8 cellular contexts compared by ENCODE assay signal in genomic region chr1:85275701-85276289, GRCh38. TPM values are rescaled to one million over a fixed set of nuclear protein-coding genes. Genes with fewer than 3 reads are reported as not detected.
DNase-seq lines count a peak whose midpoint lies in the region; ATAC-seq, FAIRE-seq and TF ChIP-seq lines count a peak whose summit lies in the region.

No MANE protein-coding gene starts in this region.

- peak; percentile 24 to 26 for DNase-seq in activated CD4-positive, alpha-beta T cell treated with anti-CD3 and anti-CD28 coated beads for 4 hours
- DNase-seq in activated CD4-positive, alpha-beta T cell treated with anti-CD3 and anti-CD28 coated beads, Interleukin-2, amount 50 U/mL, for 4 hours = no peak
- DNase-seq in Karpas-422 = no peak
- DNase-seq in GM12878 (ENCODE audit: low read depth, low spot score) = no peak
- DNase-seq in thyroid gland = no peak
- no peak for DNase-seq in cerebellar nuclear complex (lab: John Stamatoyannopoulos, UW)
- DNase-seq in DMS153 treated with DMSO at 0.1 percent for 48 hours (lab: John Stamatoyannopoulos, UW; ENCODE audit: unreplicated experiment) = no peak

- TF ChIP-seq RAD21 in GM12878 (IDR thresholded peaks at IDR 0.05; ENCODE audit: insufficient read depth, low read depth, low read length) = no peak
- no peak for TF ChIP-seq RAD21 in liver (IDR thresholded peaks at IDR 0.05)

- no peaks in the 10 kb centered on the region for H3K27me3 ChIP-seq in Karpas-422 (ENCODE audit: low read length)
- no peaks in the 10 kb centered on the region for H3K27me3 ChIP-seq in GM12878 (replicated peaks in 1 of 2; ENCODE audit: control insufficient read depth in 2 of 2, insufficient read depth in 2 of 2, low read length in 1 of 2)
- H3K27me3 ChIP-seq in liver (ENCODE audit: control insufficient read depth in 4 of 4, insufficient read depth in 4 of 4, low read length in 3 of 4) = no peaks in the 10 kb centered on the region
- H3K27me3 ChIP-seq in thyroid gland = no peaks in the 10 kb centered on the region

- SMC1A ChIA-PET in GM12878 (lab: Charles Lee; ENCODE audit: uncharacterized antibody, unreplicated experiment) = interaction anchor here (0.6 to 11.2 kb wide), 10 partner anchors 8 to 518 kb away, joined by 3 to 110 read pairs (median 3); partner anchors contain the start of gene C1orf52

- H3K9me2 ChIP-seq in Karpas-422 (replicated peaks; ENCODE audit: insufficient read depth, low read length) = no peaks in the 10 kb centered on the region

- RAD21 ChIA-PET in GM12878 (lab: Charles Lee; ENCODE audit: unreplicated experiment) = interaction anchor here (0.6 to 4.1 kb wide), 9 partner anchors 10 to 980 kb away, joined by 3 to 30 read pairs (median 5); partner anchors contain the start of gene C1orf52

- H2AFZ ChIP-seq in Karpas-422 (ENCODE audit: low read length) (peak overlapping the region; percentile 65; the same call in 1 of the 2 replicates), GM12878 (ENCODE audit: control insufficient read depth, low read depth, low read length) (peak overlapping the region; percentile 93)

- peak; percentile 46 for TF ChIP-seq POLR2A in GM12878 (IDR thresholded peaks at IDR 0.05; ENCODE audit: low read depth, low read length)
- no peak for TF ChIP-seq POLR2A in thyroid gland (IDR thresholded peaks at IDR 0.05)

- H3K9me3 ChIP-seq in Karpas-422 (ENCODE audit: low read length) = no peaks in the 10 kb centered on the region
- H3K9me3 ChIP-seq in GM12878 (replicated peaks; ENCODE audit: control insufficient read depth, insufficient read depth, low read length) = no peaks in the 10 kb centered on the region
- no peaks in the 10 kb centered on the region for H3K9me3 ChIP-seq in liver (ENCODE audit: control insufficient read depth in 4 of 4, low read length in 3 of 4)
- no peaks in the 10 kb centered on the region for H3K9me3 ChIP-seq in thyroid gland

- peaks cover 15% of the 10 kb centered on the region; the same call in 1 of the 2 replicates for H3K36me3 ChIP-seq in Karpas-422 (ENCODE audit: insufficient read depth, low read length)
- 0 out of 4 replicates have a peak, but pooled peaks cover 0 to 5% of the 10 kb centered on the region in 2 experiments for H3K36me3 ChIP-seq in GM12878 (ENCODE audit: control insufficient read depth in 2 of 2, insufficient read depth in 2 of 2, low read length in 1 of 2)
- no peaks in the 10 kb centered on the region for H3K36me3 ChIP-seq in liver (ENCODE audit: control insufficient read depth in 4 of 4, insufficient read depth in 3 of 4, low read depth in 1 of 4, low read length in 3 of 4)
- H3K36me3 ChIP-seq in thyroid gland = no peaks in the 10 kb centered on the region

- TF ChIP-seq CTCF in GM12878 (IDR thresholded peaks at IDR 0.05 in 2 of 3, conservative IDR thresholded peaks at IDR 0.05 in 1 of 3; ENCODE audit: control insufficient read depth in 2 of 3, extremely low read depth in 1 of 3, insufficient read depth in 1 of 3, low read depth in 3 of 3, low read length in 3 of 3) = no peak
- TF ChIP-seq CTCF in liver (IDR thresholded peaks at IDR 0.05; ENCODE audit: low read depth, low read length, missing input control) = no peak
- no peak for TF ChIP-seq CTCF in thyroid gland (IDR thresholded peaks at IDR 0.05)

- in situ Hi-C loops in GM12878 (cut with MboI) = loop anchor here (10.0 kb wide), 1 partner anchor 701 kb away; the partner anchor contains the start of gene CTBS

- CTCF ChIA-PET in GM12878 (lab: Yijun Ruan, JAX) = interaction anchor here (1.2 to 10.6 kb wide), 7 partner anchors 16 to 504 kb away, joined by 3 to 229 read pairs (median 6); partner anchors contain the start of gene C1orf52

- H4K20me1 ChIP-seq in Karpas-422 (ENCODE audit: insufficient read depth, low read depth, low read length) = 0 out of 2 replicates have a peak, but pooled peaks cover 5% of the 10 kb centered on the region
- H4K20me1 ChIP-seq in GM12878 (ENCODE audit: control insufficient read depth, insufficient read depth) = no peaks in the 10 kb centered on the region

- H3K4me1 ChIP-seq in Karpas-422 (ENCODE audit: low read length) = peaks cover 29% of the 10 kb centered on the region
- H3K4me1 ChIP-seq in GM12878 (ENCODE audit: control insufficient read depth, insufficient read depth, low read length) = peaks cover 4% of the 10 kb centered on the region
- H3K4me1 ChIP-seq in liver (ENCODE audit: control insufficient read depth in 4 of 4, insufficient read depth in 4 of 4, low read length in 3 of 4) = peaks cover 0 to 35% (median 18%) of the 10 kb centered on the region in 4 donors
- H3K4me1 ChIP-seq in thyroid gland = peaks cover 16 to 22% of the 10 kb centered on the region in 2 donors

- H3K4me2 ChIP-seq in Karpas-422 (ENCODE audit: low read depth, low read length, poor library complexity, severe bottlenecking) (peak overlapping the region; percentile 89), GM12878 (ENCODE audit: control insufficient read depth, insufficient read depth) (peak overlapping the region; percentile 66)

- H3K4me3 ChIP-seq in Karpas-422 (ENCODE audit: low read length) (peak overlapping the region; percentile 91), GM12878 (peak overlapping the region; percentile 87), liver (ENCODE audit: low read depth in 1 of 3, low read length in 3 of 3) (peak overlapping the region; percentile 80 to 97 (median 95)), thyroid gland (replicated peaks in 1 of 3) (peak overlapping the region; percentile 74 to 90 (median 76))

- H3K9ac ChIP-seq in Karpas-422 (ENCODE audit: low read length) (peak overlapping the region; percentile 88), GM12878 (ENCODE audit: control insufficient read depth, insufficient read depth, low read length) (peak overlapping the region; percentile 90), liver (ENCODE audit: low read depth in 1 of 2, low read length in 2 of 2) (peak overlapping the region; percentile 85 to 96)

- under 1% methylated on average over 20 of the region's 21 CpGs for WGBS in GM12878 (ENCODE audit: insufficient coverage, insufficient replicate concordance, low lambda C conversion rate, missing lambda C conversion rate)
- 1% methylated on average over 21 of the region's 21 CpGs for WGBS in liver
- 0 to 1% methylated on average over 20 to 21 of the region's 21 CpGs for WGBS in thyroid gland, 2 donors

- no peak for TF ChIP-seq EP300 in GM12878 (IDR thresholded peaks at IDR 0.05; ENCODE audit: borderline replicate concordance in 1 of 2, control insufficient read depth in 1 of 2, low read depth in 2 of 2, low read length in 2 of 2)

- no peak for FAIRE-seq in GM12878 (lab: Jason Lieb, UNC)

- POLR2A ChIA-PET in GM12878 (lab: Charles Lee) = interaction anchor here (0.6 to 7.1 kb wide), 10 partner anchors 14 to 702 kb away, joined by 3 to 61 read pairs (median 6); partner anchors contain the start of genes C1orf52 and CTBS

- peaks cover 52% of the 10 kb centered on the region for H3K79me2 ChIP-seq in Karpas-422 (ENCODE audit: low read length)
- peaks cover 56% of the 10 kb centered on the region for H3K79me2 ChIP-seq in GM12878 (ENCODE audit: control insufficient read depth, insufficient read depth, low read length)

- intact Hi-C loops in GM12878 (cut with micrococcal nuclease; ENCODE audit: unreplicated experiment) = loop anchor here (1.0 to 2.0 kb wide), 2 partner anchors 16 to 23 kb away; partner anchors contain the start of gene C1orf52
- intact Hi-C loops in thyroid gland (cut with DNase I) = no loop called here

- ATAC-seq in GM12878 = peak; percentile 31

- H3K27ac ChIP-seq in Karpas-422 (ENCODE audit: low read length) = peak overlapping the region; percentile 50
- peak overlapping the region; percentile 94 for H3K27ac ChIP-seq in GM12878 (ENCODE audit: control insufficient read depth, insufficient read depth)
- H3K27ac ChIP-seq in liver (ENCODE audit: low read depth in 1 of 2, low read length in 2 of 2) = peak overlapping the region; percentile 90 to 92
- H3K27ac ChIP-seq in thyroid gland = peak overlapping the region; percentile 89 to 96 (median 89)

- BruUV-seq in GM12878 (replicated peaks; lab: Mats Ljungman, UMichigan) = no TSS peak

RNA-seq across cellular contexts. Expression of gene BCL10, which starts 0.6 kb away (rescaled TPM):
- 16.5 and 32.2 TPM in 2 replicates for total RNA-seq in Karpas-422 (2014; rRNA removed; shearing (Covaris generic); ENCODE audit: low replicate concordance)
- 45.2 and 45.4 TPM in 2 replicates for total RNA-seq in GM12878 (2013; cell fraction: nucleolus; rRNA removed)
- total RNA-seq in GM12878 (2014; rRNA removed) (20.0 and 22.6 TPM in 2 replicates), GM12878 (2014; rRNA removed; fragmentation: Illumina TruSeq; extraction: Trizol) (21.7 and 23.7 TPM in 2 replicates), GM12878 (2021) (25.3 and 28.1 TPM in 2 replicates), liver (1 to 10 TPM; 6.3 to 8.9 TPM), thyroid gland (10 to 100 TPM; 13.6 to 28.5 (median 15.1) TPM)
- polyA plus RNA-seq in GM12878 (2011; ENCODE audit: low read depth) = 8.6 TPM
- polyA plus RNA-seq in GM12878 (2011; rRNA removed) (17.8 and 22.3 TPM in 2 replicates), GM12878 (2014; fragmentation: Illumina TruSeq; extraction: Trizol) (18.3 and 21.1 TPM in 2 replicates), GM12878 (2014; fragmentation: Nextera tagmentation; extraction: Ambion mirVana) (10 to 100 TPM; 16.7 to 19.0 TPM), GM12878 (2014; rRNA removed) (10.6 and 11.8 TPM in 2 replicates), GM12878 (2016; fragmentation: Nextera tagmentation; extraction: Ambion mirVana) (10 to 100 TPM; 26.8 to 35.2 TPM), liver (1 to 10 TPM; 3.1 to 8.8 TPM)
- polyA plus RNA-seq in GM12878 (2011; cell fraction: cytosol; rRNA removed) = 9.8 and 10.1 TPM in 2 replicates
- polyA plus RNA-seq in GM12878 (2011; cell fraction: nucleus; rRNA removed) = 8.8 TPM in 2 replicates
- 11.7 and 16.2 TPM in 2 replicates for polyA plus RNA-seq in GM12878 (2012)
- polyA minus RNA-seq in GM12878 (2011; rRNA and poly(A)+ RNA removed) = 28.8 and 29.7 TPM in 2 replicates
- polyA minus RNA-seq in GM12878 (2011; cell fraction: cytosol; rRNA and poly(A)+ RNA removed) = 12.2 and 12.8 TPM in 2 replicates
- 46.5 and 60.1 TPM in 2 replicates for polyA minus RNA-seq in GM12878 (2011; cell fraction: nucleus; rRNA and poly(A)+ RNA removed)

RNA-seq across cellular contexts. Expression of gene C1orf52, which starts 16.3 kb away (rescaled TPM):
- total RNA-seq in Karpas-422 (2014; rRNA removed; shearing (Covaris generic); ENCODE audit: low replicate concordance) = 17.8 and 22.9 TPM in 2 replicates
- total RNA-seq in GM12878 (2013; cell fraction: nucleolus; rRNA removed) = 27.3 and 46.0 TPM in 2 replicates
- total RNA-seq in GM12878 (2014; rRNA removed) (20.4 and 26.8 TPM in 2 replicates), GM12878 (2014; rRNA removed; fragmentation: Illumina TruSeq; extraction: Trizol) (16.4 and 16.6 TPM in 2 replicates), GM12878 (2021) (13.8 and 16.8 TPM in 2 replicates), liver (1 to 10 TPM; 6.1 to 8.3 TPM), thyroid gland (10 to 100 TPM in 3 of 4 donors, 1 to 10 TPM in 1; 9.0 to 28.7 (median 17.5) TPM)
- 8.3 TPM for polyA plus RNA-seq in GM12878 (2011; ENCODE audit: low read depth)
- polyA plus RNA-seq in GM12878 (2011; rRNA removed) (22.9 and 34.8 TPM in 2 replicates), GM12878 (2014; fragmentation: Illumina TruSeq; extraction: Trizol) (12.8 and 15.1 TPM in 2 replicates), GM12878 (2014; fragmentation: Nextera tagmentation; extraction: Ambion mirVana) (10 to 100 TPM in 1 of 2 experiments, 1 to 10 TPM in 1; 9.4 to 17.1 TPM), GM12878 (2014; rRNA removed) (18.1 and 27.3 TPM in 2 replicates), GM12878 (2016; fragmentation: Nextera tagmentation; extraction: Ambion mirVana) (10 to 100 TPM; 37.6 to 39.5 TPM), liver (10 to 100 TPM in 1 of 2 donors, 1 to 10 TPM in 1; 6.2 to 10.9 TPM)
- 15.5 and 23.5 TPM in 2 replicates for polyA plus RNA-seq in GM12878 (2011; cell fraction: cytosol; rRNA removed)
- 29.2 and 30.7 TPM in 2 replicates for polyA plus RNA-seq in GM12878 (2011; cell fraction: nucleus; rRNA removed)
- polyA plus RNA-seq in GM12878 (2012) = 18.7 and 19.6 TPM in 2 replicates
- polyA minus RNA-seq in GM12878 (2011; rRNA and poly(A)+ RNA removed) = 6.2 and 15.9 TPM in 2 replicates
- polyA minus RNA-seq in GM12878 (2011; cell fraction: cytosol; rRNA and poly(A)+ RNA removed) = 5.6 and 14.2 TPM in 2 replicates
- 10.6 and 15.5 TPM in 2 replicates for polyA minus RNA-seq in GM12878 (2011; cell fraction: nucleus; rRNA and poly(A)+ RNA removed)

Comparison
In these comparisons a context has a peak if more than half of its experiments do, and no peak if none do; other contexts are left out.
1. DNase-seq: peak in activated CD4-positive, alpha-beta T cell treated with anti-CD3 and anti-CD28 coated beads for 4 hours (2 of 2); none in activated CD4-positive, alpha-beta T cell treated with anti-CD3 and anti-CD28 coated beads, Interleukin-2, amount 50 U/mL, for 4 hours (0 of 2), Karpas-422 (single experiment), GM12878 (single experiment), thyroid gland (0 of 2), cerebellar nuclear complex (0 of 2) and DMS153 treated with DMSO at 0.1 percent for 48 hours (single experiment).
2. Peak in every context shown above with its lines, with median percentiles within 50 percentile points of each other: H3K27ac ChIP-seq, H3K4me3 ChIP-seq and H3K9ac ChIP-seq.